8 cellular contexts compared by ENCODE assay signal in genomic region chr19:49157445-49158224, GRCh38. TPM values are rescaled to one million over a fixed set of nuclear protein-coding genes. Genes with fewer than 3 reads are reported as not detected.
DNase-seq lines count a peak whose midpoint lies in the region; ATAC-seq and TF ChIP-seq lines count a peak whose summit lies in the region.

TSS of gene TRPM4 (plus strand) at chr19:49157792. CDS start at chr19:49157867, 75 bp downstream.

- ATAC-seq in GM18867 (IDR thresholded peaks at IDR 0.05; ENCODE audit: unreplicated experiment): no peak

- H4K20me1 ChIP-seq in neural cell (ENCODE audit: insufficient read depth): no peaks in the 10 kb centered on the region

- H3K36me3 ChIP-seq in NT2/D1 (ENCODE audit: insufficient read depth, insufficient read length, low read length): no peaks in the 10 kb centered on the region
- H3K36me3 ChIP-seq in neural cell (ENCODE audit: insufficient read depth, low read length): no peaks in the 10 kb centered on the region
- H3K36me3 ChIP-seq in tibial nerve: no peaks in the 10 kb centered on the region

- peak within 1 kb of the TSS; percentile 34 for H3K4me3 Mint-ChIP-seq in activated naive CD4-positive, alpha-beta T cell treated with anti-CD3 and anti-CD28 coated beads, Interleukin-2, amount 50 U/mL, for 24 hours

- H3K36me3 Mint-ChIP-seq in activated naive CD4-positive, alpha-beta T cell treated with anti-CD3 and anti-CD28 coated beads, Interleukin-2, amount 50 U/mL, for 24 hours: no peaks in the 10 kb centered on the region

- H3K27ac ChIP-seq in neural cell (ENCODE audit: low read length) (peak within 1 kb of the TSS; percentile 60), tibial nerve (peak within 1 kb of the TSS; percentile 61 to 87 (median 74))

- peaks cover 6% of the 10 kb centered on the region for H3K4me1 Mint-ChIP-seq in activated naive CD4-positive, alpha-beta T cell treated with anti-CD3 and anti-CD28 coated beads, Interleukin-2, amount 50 U/mL, for 24 hours

- TF ChIP-seq CTCF in neural cell (IDR thresholded peaks at IDR 0.05; ENCODE audit: poor library complexity, severe bottlenecking): no peak
- no peak for TF ChIP-seq CTCF in tibial nerve (IDR thresholded peaks at IDR 0.05)

- no peaks in the 10 kb centered on the region for H3F3A ChIP-seq in neural cell (ENCODE audit: insufficient read depth, low read length, poor library complexity, severe bottlenecking)

- no peak for TF ChIP-seq RAD21 in neural cell (conservative IDR thresholded peaks at IDR 0.05)

- H3K4me2 ChIP-seq in neural cell (ENCODE audit: low read length): peak within 1 kb of the TSS; percentile 82

- peak; percentile 14 for TF ChIP-seq EP300 in neural cell (conservative IDR thresholded peaks at IDR 0.05; ENCODE audit: poor library complexity, severe bottlenecking)
- TF ChIP-seq EP300 in tibial nerve (IDR thresholded peaks at IDR 0.05): peak in 1 of 2 donors; percentile 82

- H3K27me3 ChIP-seq in NT2/D1 (ENCODE audit: insufficient read depth, insufficient read length) (peaks cover 22% of the 10 kb centered on the region), neural cell (ENCODE audit: insufficient read depth, low read depth, low read length) (no peaks in the 10 kb centered on the region), tibial nerve (peaks cover 0 to 28% of the 10 kb centered on the region in 2 donors)

- peak; percentile 18 to 60 for TF ChIP-seq POLR2A in tibial nerve (IDR thresholded peaks at IDR 0.05)

- 1% methylated on average over 33 to 37 of the region's 41 CpGs for WGBS in tibial nerve, 2 donors

- H3K9me2 ChIP-seq in neural cell (ENCODE audit: insufficient read depth, low read length): no peaks in the 10 kb centered on the region

- H3K9ac ChIP-seq in NT2/D1 (ENCODE audit: insufficient read length, low read depth) (peak within 1 kb of the TSS; percentile 82), neural cell (ENCODE audit: low read length) (peak within 1 kb of the TSS; percentile 93)

- H3K9me3 ChIP-seq in NT2/D1 (ENCODE audit: insufficient read depth, low read length) (no peaks in the 10 kb centered on the region), neural cell (ENCODE audit: low read length) (no peaks in the 10 kb centered on the region), tibial nerve (no peaks in the 10 kb centered on the region)

- peak within 1 kb of the TSS; percentile 68 for H3K4me3 ChIP-seq in NT2/D1 (ENCODE audit: insufficient read length, low read depth)
- H3K4me3 ChIP-seq in neural cell (ENCODE audit: low read length): peak within 1 kb of the TSS; percentile 86
- H3K4me3 ChIP-seq in tibial nerve: peak within 1 kb of the TSS; percentile 49 to 84 (median 59)

- H3K9me3 Mint-ChIP-seq in activated naive CD4-positive, alpha-beta T cell treated with anti-CD3 and anti-CD28 coated beads, Interleukin-2, amount 50 U/mL, for 24 hours: peaks cover 11% of the 10 kb centered on the region

- H2AFZ ChIP-seq in neural cell (ENCODE audit: low read depth, low read length): peak within 1 kb of the TSS; percentile 76

- peaks cover 52% of the 10 kb centered on the region for H3K27me3 Mint-ChIP-seq in activated naive CD4-positive, alpha-beta T cell treated with anti-CD3 and anti-CD28 coated beads, Interleukin-2, amount 50 U/mL, for 24 hours

- H3K4me1 ChIP-seq in NT2/D1 (ENCODE audit: insufficient read depth, insufficient read length) (peaks cover 6% of the 10 kb centered on the region), tibial nerve (peaks cover 0 to 17% (median 10%) of the 10 kb centered on the region in 4 donors)

- H3K79me2 ChIP-seq in neural cell (replicated peaks; ENCODE audit: insufficient read depth, low read length): no peaks in the 10 kb centered on the region

- H3K27ac Mint-ChIP-seq in activated naive CD4-positive, alpha-beta T cell treated with anti-CD3 and anti-CD28 coated beads, Interleukin-2, amount 50 U/mL, for 24 hours: no peak within 1 kb of the TSS

- DNase-seq in AG08395 (ENCODE audit: low spot score) (peak; percentile 91), HPDE6-E6E7 (ENCODE audit: extremely low spot score) (peak; percentile 84), NT2/D1 (ENCODE audit: low read depth, low spot score) (peak; percentile 57), foreskin melanocyte (peak; percentile 57), tibial nerve (ENCODE audit: low spot score in 2 of 2) (peak; percentile 79 to 85)

TF ChIP-seq in neural cell, 6 proteins besides CTCF, POLR2A, EP300 and RAD21:
- TF ChIP-seq MXI1 (conservative IDR thresholded peaks at IDR 0.05; ENCODE audit: poor library complexity, severe bottlenecking) (peak; percentile 72), EZH2 (IDR thresholded peaks at IDR 0.05; ENCODE audit: borderline replicate concordance, insufficient read depth, low read length, poor library complexity, severe bottlenecking) (no peak), POLR2AphosphoS5 (IDR thresholded peaks at IDR 0.05) (peak; percentile 93), TAF1 (IDR thresholded peaks at IDR 0.05; ENCODE audit: low read depth) (peak; percentile 82), SMC3 (conservative IDR thresholded peaks at IDR 0.05; ENCODE audit: poor library complexity) (no peak)
- TF ChIP-seq, protein P1, sequence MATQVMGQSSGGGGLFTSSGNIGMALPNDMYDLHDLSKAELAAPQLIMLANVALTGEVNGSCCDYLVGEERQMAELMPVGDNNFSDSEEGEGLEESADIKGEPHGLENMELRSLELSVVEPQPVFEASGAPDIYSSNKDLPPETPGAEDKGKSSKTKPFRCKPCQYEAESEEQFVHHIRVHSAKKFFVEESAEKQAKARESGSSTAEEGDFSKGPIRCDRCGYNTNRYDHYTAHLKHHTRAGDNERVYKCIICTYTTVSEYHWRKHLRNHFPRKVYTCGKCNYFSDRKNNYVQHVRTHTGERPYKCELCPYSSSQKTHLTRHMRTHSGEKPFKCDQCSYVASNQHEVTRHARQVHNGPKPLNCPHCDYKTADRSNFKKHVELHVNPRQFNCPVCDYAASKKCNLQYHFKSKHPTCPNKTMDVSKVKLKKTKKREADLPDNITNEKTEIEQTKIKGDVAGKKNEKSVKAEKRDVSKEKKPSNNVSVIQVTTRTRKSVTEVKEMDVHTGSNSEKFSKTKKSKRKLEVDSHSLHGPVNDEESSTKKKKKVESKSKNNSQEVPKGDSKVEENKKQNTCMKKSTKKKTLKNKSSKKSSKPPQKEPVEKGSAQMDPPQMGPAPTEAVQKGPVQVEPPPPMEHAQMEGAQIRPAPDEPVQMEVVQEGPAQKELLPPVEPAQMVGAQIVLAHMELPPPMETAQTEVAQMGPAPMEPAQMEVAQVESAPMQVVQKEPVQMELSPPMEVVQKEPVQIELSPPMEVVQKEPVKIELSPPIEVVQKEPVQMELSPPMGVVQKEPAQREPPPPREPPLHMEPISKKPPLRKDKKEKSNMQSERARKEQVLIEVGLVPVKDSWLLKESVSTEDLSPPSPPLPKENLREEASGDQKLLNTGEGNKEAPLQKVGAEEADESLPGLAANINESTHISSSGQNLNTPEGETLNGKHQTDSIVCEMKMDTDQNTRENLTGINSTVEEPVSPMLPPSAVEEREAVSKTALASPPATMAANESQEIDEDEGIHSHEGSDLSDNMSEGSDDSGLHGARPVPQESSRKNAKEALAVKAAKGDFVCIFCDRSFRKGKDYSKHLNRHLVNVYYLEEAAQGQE (IDR thresholded peaks at IDR 0.05; ENCODE audit: borderline replicate concordance): peak; percentile 19

RNA-seq across cellular contexts. Expression of gene TRPM4, which starts in this region (rescaled TPM):
- 40.0 and 42.5 TPM in 2 replicates for polyA plus RNA-seq in neural cell
- 21.9 and 34.1 TPM in 2 replicates for polyA minus RNA-seq in neural cell
- total RNA-seq in tibial nerve: 10 to 100 TPM; 12.6 to 22.4 (median 16.7) TPM
